ENCODE assay signal across 8 cellular contexts in genomic region chr2:230865324-230865765, GRCh38. TPM values are rescaled to one million over a fixed set of nuclear protein-coding genes. Genes with fewer than 3 reads are reported as not detected.
DNase-seq lines count a peak whose midpoint lies in the region; ATAC-seq, FAIRE-seq and TF ChIP-seq lines count a peak whose summit lies in the region.

No MANE protein-coding gene starts in this region.

- peaks cover 34% of the 10 kb centered on the region for H4K20me1 ChIP-seq in DND-41 (ENCODE audit: insufficient read depth, low read length)
- H4K20me1 ChIP-seq in endothelial cell of umbilical vein (replicated peaks; ENCODE audit: control insufficient read depth, extremely low read depth, insufficient read depth, low read length), result no peaks in the 10 kb centered on the region

- no peak for TF ChIP-seq POLR2A in endothelial cell of umbilical vein (IDR thresholded peaks at IDR 0.05; ENCODE audit: low read depth, low read length)
- no peak for TF ChIP-seq POLR2A in GM12891 (IDR thresholded peaks at IDR 0.05; ENCODE audit: low read depth, low read length)

- BruUV-seq in endothelial cell of umbilical vein (replicated peaks; lab: Mats Ljungman, UMichigan), result no TSS peak

- peak overlapping the region; percentile 97 for H3K4me2 ChIP-seq in DND-41 (ENCODE audit: insufficient read depth, low read length)
- peak overlapping the region; percentile 17 for H3K4me2 ChIP-seq in endothelial cell of umbilical vein (ENCODE audit: insufficient read depth, low read length)

- H2AFZ ChIP-seq in DND-41 (ENCODE audit: low read depth, low read length) (peak overlapping the region; percentile 93), endothelial cell of umbilical vein (ENCODE audit: low read depth, low read length) (peak overlapping the region; percentile 39)

- FAIRE-seq in endothelial cell of umbilical vein (lab: Jason Lieb, UNC) (no peak), GM12891 (lab: Jason Lieb, UNC) (no peak)

- no peaks in the 10 kb centered on the region; the same call in 1 of the 2 replicates for H3K36me3 ChIP-seq in DND-41 (ENCODE audit: insufficient read depth, low read length)
- H3K36me3 ChIP-seq in endothelial cell of umbilical vein (ENCODE audit: control insufficient read depth in 2 of 2, extremely low read depth in 1 of 2, insufficient read depth in 2 of 2, low read length in 2 of 2), result no peaks in the 10 kb centered on the region

- H3K79me2 ChIP-seq in DND-41 (ENCODE audit: insufficient read depth, low read length) (peaks cover 25% of the 10 kb centered on the region), endothelial cell of umbilical vein (ENCODE audit: control insufficient read depth, insufficient read depth, low read length) (no peaks in the 10 kb centered on the region)

- no peak for TF ChIP-seq CTCF in DND-41 (IDR thresholded peaks at IDR 0.05; ENCODE audit: borderline replicate concordance, extremely low read depth, low read length, poor library complexity, severe bottlenecking)
- TF ChIP-seq CTCF in endothelial cell of umbilical vein (IDR thresholded peaks at IDR 0.05; ENCODE audit: extremely low read depth in 1 of 2, insufficient read depth in 1 of 2, low read depth in 1 of 2, low read length in 2 of 2), result no peak
- TF ChIP-seq CTCF in osteocyte (IDR thresholded peaks at IDR 0.05), result no peak

- no peaks in the 10 kb centered on the region for H3K9me3 ChIP-seq in DND-41 (ENCODE audit: insufficient read depth, low read length, severe bottlenecking)
- H3K9me3 ChIP-seq in endothelial cell of umbilical vein (replicated peaks; ENCODE audit: control insufficient read depth, insufficient read depth, low read length), result no peaks in the 10 kb centered on the region

- H3K9me3 Mint-ChIP-seq in osteocyte (ENCODE audit: unreplicated experiment), result no peaks in the 10 kb centered on the region

- H3K9ac ChIP-seq in DND-41 (ENCODE audit: low read depth, low read length) (peak overlapping the region; percentile 91), endothelial cell of umbilical vein (replicated peaks; ENCODE audit: extremely low read depth, insufficient read depth, low read length) (no peak overlapping the region)

- DNase-seq in DND-41 (no peak), NCI-H69 (lab: John Stamatoyannopoulos, UW) (peak; percentile 19), endothelial cell of umbilical vein (ENCODE audit: low read depth, low spot score) (no peak), osteocyte (ENCODE audit: extremely low spot score, unreplicated experiment) (no peak), GM12891 (ENCODE audit: insufficient read length, low spot score) (no peak), NCI-H2081 treated with DMSO at 0.1 percent for 48 hours (lab: John Stamatoyannopoulos, UW) (no peak)

- H3K27ac ChIP-seq in DND-41 (ENCODE audit: low read length) (peak overlapping the region; percentile 69), endothelial cell of umbilical vein (ENCODE audit: insufficient read depth, low read depth, low read length) (no peak overlapping the region)

- peaks cover 28% of the 10 kb centered on the region for H3K27me3 Mint-ChIP-seq in osteocyte (ENCODE audit: unreplicated experiment)

- peak overlapping the region; percentile 88 for H3K4me3 Mint-ChIP-seq in osteocyte (ENCODE audit: unreplicated experiment)

- intact Hi-C loops in endothelial cell of umbilical vein (cut with micrococcal nuclease), result no loop called here

- peaks cover 47% of the 10 kb centered on the region for H3K4me1 Mint-ChIP-seq in osteocyte (ENCODE audit: unreplicated experiment)

- H3K27me3 ChIP-seq in DND-41 (ENCODE audit: insufficient read depth, low read length, poor library complexity) (peaks cover 8% of the 10 kb centered on the region), endothelial cell of umbilical vein (ENCODE audit: control insufficient read depth in 2 of 2, insufficient read depth in 2 of 2, low read length in 2 of 2) (peaks cover 20 to 39% of the 10 kb centered on the region in 2 experiments)

- ATAC-seq in DND-41 (ENCODE audit: insufficient read depth, low read depth), result no peak
- no peak for ATAC-seq in GM18873 (IDR thresholded peaks at IDR 0.05; ENCODE audit: low FRiP score, unreplicated experiment)
- no peak for ATAC-seq in GM19395 (IDR thresholded peaks at IDR 0.05; ENCODE audit: unreplicated experiment)

- peak overlapping the region; percentile 80 for H3K27ac Mint-ChIP-seq in osteocyte (ENCODE audit: unreplicated experiment)

- H3K4me1 ChIP-seq in DND-41 (ENCODE audit: insufficient read depth, low read length), result peaks cover 41% of the 10 kb centered on the region
- peaks cover 4% of the 10 kb centered on the region for H3K4me1 ChIP-seq in endothelial cell of umbilical vein (ENCODE audit: control insufficient read depth, extremely low read depth, insufficient read depth, low read length)

- CTCF ChIA-PET in endothelial cell of umbilical vein (lab: Charles Lee), result interaction anchor here (0.6 to 1.0 kb wide), 4 partner anchors 9 to 902 kb away, joined by 3 read pairs; no protein-coding TSS in a partner anchor

- dilution Hi-C loops in endothelial cell of umbilical vein (cut with MboI; ENCODE audit: extremely low pct_ligation_motif_present, low sequenced_read_pairs), result no loop called here

- no peaks in the 10 kb centered on the region for H3K9me1 ChIP-seq in endothelial cell of umbilical vein (replicated peaks; ENCODE audit: control insufficient read depth, extremely low read depth, insufficient read depth, low read length)

- peaks cover 3% of the 10 kb centered on the region for H3K36me3 Mint-ChIP-seq in osteocyte (ENCODE audit: unreplicated experiment)

- H3K4me3 ChIP-seq in DND-41 (ENCODE audit: low read depth in 1 of 2, low read length in 2 of 2), result peak overlapping the region; percentile 68 to 70
- peak overlapping the region in 2 of 3 experiments; percentile 21 to 32 for H3K4me3 ChIP-seq in endothelial cell of umbilical vein (replicated peaks in 1 of 3; ENCODE audit: insufficient read depth in 1 of 3, low read depth in 1 of 3, low read length in 3 of 3)

- POLR2A ChIA-PET in endothelial cell of umbilical vein (lab: Charles Lee), result no interaction called here

TF ChIP-seq in endothelial cell of umbilical vein, 7 proteins besides CTCF, POLR2A, EP300 and RAD21:
- TF ChIP-seq POLR2AphosphoS5 (IDR thresholded peaks at IDR 0.05; ENCODE audit: insufficient read depth, low read depth, low read length), result no peak
- TF ChIP-seq EZH2 (IDR thresholded peaks at IDR 0.05; ENCODE audit: borderline replicate concordance, low read depth, low read length, severe bottlenecking), result peak; percentile 14

TF ChIP-seq in GM12891, 5 proteins besides CTCF, POLR2A, EP300 and RAD21:
- TF ChIP-seq POLR2AphosphoS5 (IDR thresholded peaks at IDR 0.05; ENCODE audit: low read depth, low read length), result no peak
- no peak for TF ChIP-seq PAX5 (IDR thresholded peaks at IDR 0.05; ENCODE audit: insufficient read depth, low read length, severe bottlenecking)
- TF ChIP-seq TAF1 (IDR thresholded peaks at IDR 0.05; ENCODE audit: low read depth, low read length), result no peak
- no peak for TF ChIP-seq POU2F2 (IDR thresholded peaks at IDR 0.05; ENCODE audit: low read depth, low read length)
- no peak for TF ChIP-seq SPI1 (IDR thresholded peaks at IDR 0.05; ENCODE audit: low read depth, low read length)

RNA-seq across cellular contexts. Expression of gene ITM2C, which starts 0.6 kb away (rescaled TPM):
- total RNA-seq in endothelial cell of umbilical vein (8.4 and 12.0 TPM in 2 replicates), osteocyte (503 and 526 TPM in 2 replicates)
- 12.1 and 14.0 TPM in 2 replicates for polyA plus RNA-seq in endothelial cell of umbilical vein
- 6.9 and 7.0 TPM in 2 replicates for polyA plus RNA-seq in endothelial cell of umbilical vein (2011; cell fraction: cytosol; rRNA removed)
- polyA plus RNA-seq in endothelial cell of umbilical vein (2011; cell fraction: nucleus; rRNA removed), result 3.8 and 4.8 TPM in 2 replicates
- 8.5 and 13.4 TPM in 2 replicates for polyA plus RNA-seq in endothelial cell of umbilical vein (2012)
- 11.6 and 14.8 TPM in 2 replicates for polyA minus RNA-seq in endothelial cell of umbilical vein
- polyA minus RNA-seq in endothelial cell of umbilical vein (2011; cell fraction: cytosol; rRNA and poly(A)+ RNA removed), result 17.7 TPM
- 0.67 and 1.7 TPM in 2 replicates for polyA minus RNA-seq in endothelial cell of umbilical vein (2011; cell fraction: nucleus; rRNA and poly(A)+ RNA removed)
- 117 TPM for polyA plus RNA-seq in GM12891 (2012; ENCODE audit: low read depth, missing spikeins)

RNA-seq across cellular contexts. Expression of gene GPR55, which starts 59.7 kb away (rescaled TPM):
- not detected in 2 replicates for total RNA-seq in endothelial cell of umbilical vein
- polyA plus RNA-seq in endothelial cell of umbilical vein, result not detected in 2 replicates
- polyA plus RNA-seq in endothelial cell of umbilical vein (2011; cell fraction: cytosol; rRNA removed), result not detected in 2 replicates
- not detected in 2 replicates for polyA plus RNA-seq in endothelial cell of umbilical vein (2011; cell fraction: nucleus; rRNA removed)
- polyA plus RNA-seq in endothelial cell of umbilical vein (2012), result not detected in 2 replicates
- polyA minus RNA-seq in endothelial cell of umbilical vein, result not detected in 2 replicates
- not detected for polyA minus RNA-seq in endothelial cell of umbilical vein (2011; cell fraction: cytosol; rRNA and poly(A)+ RNA removed)
- polyA minus RNA-seq in endothelial cell of umbilical vein (2011; cell fraction: nucleus; rRNA and poly(A)+ RNA removed), result not detected in 2 replicates
- not detected in 2 replicates for total RNA-seq in osteocyte
- 20.8 TPM for polyA plus RNA-seq in GM12891 (2012; ENCODE audit: low read depth, missing spikeins)

Comparison
In these comparisons a context has a peak if more than half of its experiments do, and no peak if none do; other contexts are left out.
1. RNA of gene ITM2C, which starts 0.6 kb away (total RNA-seq): 503 to 526 TPM in osteocyte; 8.4 to 12.0 TPM in endothelial cell of umbilical vein; every median in the first group is over 10 times any median in the second.